Comparison of ENCODE assay signal across 20 cellular contexts in genomic region chr11:34837246-34837856, GRCh38.
A peak's percentile ranks its signal among the peaks of the same experiment; 100 is the strongest.
DNase-seq lines count a peak whose midpoint lies in the region; ATAC-seq, FAIRE-seq and TF ChIP-seq lines count a peak whose summit lies in the region.
"Had no signal": no experiment of that assay in that cellular context is flagged by ENCODE, and none has a peak within 500 bp of the region (broad histone marks: within the 10 kb centered on the region; RNA-seq: fewer than 3 reads in every experiment).

No MANE protein-coding gene starts in this region.

- H3K79me1 ChIP-seq in IMR-90 (ENCODE audit: low read depth in 1 of 2, low read length in 2 of 2), result no peaks in the 10 kb centered on the region

- dilution Hi-C loops in IMR-90 (cut with HindIII; ENCODE audit: low sequenced_read_pairs, unreplicated experiment), result no loop called here

- no peak overlapping the region for H3K23ac ChIP-seq in IMR-90 (ENCODE audit: low read depth, low read length)

- no peaks in the 10 kb centered on the region for H3K4me1 ChIP-seq in IMR-90 (ENCODE audit: control insufficient read depth, insufficient read depth, low read length)
- peaks cover 0 to 5% (median 0%) of the 10 kb centered on the region in 4 donors for H3K4me1 ChIP-seq in transverse colon
- H3K4me1 ChIP-seq in HAP-1, result no peaks in the 10 kb centered on the region

- POLR2A ChIA-PET in IMR-90 (lab: Charles Lee; ENCODE audit: unreplicated experiment), result no interaction called here

- H2BK20ac ChIP-seq in IMR-90 (ENCODE audit: low read depth, low read length), result no peak overlapping the region

- H3K4me3 ChIP-seq in IMR-90 (ENCODE audit: insufficient read depth, low read depth, low read length) (no peak overlapping the region), foreskin fibroblast (ENCODE audit: low read depth in 1 of 2, low read length in 2 of 2) (no peak overlapping the region), transverse colon (no peak overlapping the region), HAP-1 (no peak overlapping the region)
- H3K4me3 ChIP-seq: dorsolateral prefrontal cortex, SK-N-MC had no signal

- no peak for TF ChIP-seq EP300 in transverse colon (IDR thresholded peaks at IDR 0.05; ENCODE audit: low read depth)

- no peak overlapping the region for H3K56ac ChIP-seq in IMR-90 (ENCODE audit: extremely low read depth, insufficient read depth, low read length)

- H3K9ac ChIP-seq in IMR-90 (ENCODE audit: low read depth, low read length), result no peak overlapping the region

- no peaks in the 10 kb centered on the region for H3K9me3 ChIP-seq in IMR-90 (ENCODE audit: control insufficient read depth, insufficient read depth, low read length)
- no peaks in the 10 kb centered on the region for H3K9me3 ChIP-seq in transverse colon
- no peaks in the 10 kb centered on the region for H3K9me3 ChIP-seq in HAP-1

- H3K36me3 ChIP-seq in IMR-90 (ENCODE audit: control insufficient read depth, insufficient read depth, low read length) (no peaks in the 10 kb centered on the region), transverse colon (no peaks in the 10 kb centered on the region), HAP-1 (replicated peaks) (no peaks in the 10 kb centered on the region)

- H4K8ac ChIP-seq in IMR-90 (ENCODE audit: low read depth in 2 of 2, low read length in 2 of 2), result no peak overlapping the region

- CTCF ChIA-PET in IMR-90 (lab: Yijun Ruan, JAX), result no interaction called here

- in situ Hi-C loops in IMR-90 (cut with MboI; ENCODE audit: low sequenced_read_pairs) (no loop called here), transverse colon (cut with MboI; ENCODE audit: low pct_ligation_motif_present in 1 of 4, low pct_unique_long_range_greater_than_20kb in 1 of 4, low sequenced_read_pairs in 3 of 4) (no loop called here), HAP-1 (cut with MboI; ENCODE audit: low sequenced_read_pairs) (no loop called here)

- H3K18ac ChIP-seq in IMR-90 (ENCODE audit: low read depth, low read length), result no peak overlapping the region

- no TSS peak for BruUV-seq in IMR-90 (replicated peaks; lab: Mats Ljungman, UMichigan)

- H2AK5ac ChIP-seq in IMR-90 (ENCODE audit: low read depth, low read length), result no peak overlapping the region

- H2BK120ac ChIP-seq in IMR-90 (ENCODE audit: low read depth, low read length), result no peak overlapping the region

- no peak for FAIRE-seq in frontal cortex (lab: Jason Lieb, UNC)
- FAIRE-seq: D721Med, H54 had no signal

- TF ChIP-seq CTCF in IMR-90 (conservative IDR thresholded peaks at IDR 0.05; ENCODE audit: low read depth, low read length) (no peak), foreskin fibroblast (IDR thresholded peaks at IDR 0.05; ENCODE audit: low read depth, low read length) (no peak), transverse colon (IDR thresholded peaks at IDR 0.05) (no peak)

- H3K27me3 ChIP-seq in IMR-90 (ENCODE audit: control insufficient read depth, insufficient read depth, low read length) (peaks cover 12% of the 10 kb centered on the region), transverse colon (no peaks in the 10 kb centered on the region), HAP-1 (ENCODE audit: low read depth) (no peaks in the 10 kb centered on the region)
- H3K27me3 ChIP-seq: dorsolateral prefrontal cortex had no signal

- no peak overlapping the region for H4K91ac ChIP-seq in IMR-90 (ENCODE audit: insufficient read depth, low read depth, low read length)

- TF ChIP-seq POLR2A in IMR-90 (IDR thresholded peaks at IDR 0.05; ENCODE audit: low read depth, low read length), result no peak
- no peak for TF ChIP-seq POLR2A in transverse colon (IDR thresholded peaks at IDR 0.05)

- intact Hi-C loops in IMR-90 (cut with micrococcal nuclease) (no loop called here), transverse colon (cut with DNase I; ENCODE audit: low total_unique reads) (no loop called here)

- no peak overlapping the region for H2BK5ac ChIP-seq in IMR-90 (ENCODE audit: low read depth, low read length, poor library complexity, severe bottlenecking)

- no peak overlapping the region for H3K4me2 ChIP-seq in IMR-90 (ENCODE audit: low read depth, low read length)

- no peak overlapping the region for H3K27ac ChIP-seq in IMR-90 (ENCODE audit: insufficient read depth, low read length)
- no peak overlapping the region for H3K27ac ChIP-seq in transverse colon
- H3K27ac ChIP-seq: dorsolateral prefrontal cortex, SK-N-MC, VCaP had no signal

- H3K9me1 ChIP-seq in IMR-90 (ENCODE audit: insufficient read depth, low read length), result no peaks in the 10 kb centered on the region

- no peak overlapping the region for H3K14ac ChIP-seq in IMR-90 (replicated peaks; ENCODE audit: low read depth, low read length)

- peak overlapping the region; percentile 11 for H2AK9ac ChIP-seq in IMR-90 (replicated peaks; ENCODE audit: low read depth, low read length, poor library complexity)

- DNase-seq in CMK (ENCODE audit: low read depth) (peak; percentile 9), IMR-90 (no peak), SW480 (ENCODE audit: low spot score) (peak; percentile 53), foreskin fibroblast (peak; percentile 35 to 65), transverse colon (no peak), ureter (ENCODE audit: low spot score) (no peak), frontal cortex (ENCODE audit: low spot score in 2 of 2) (no peak), HAP-1 (ENCODE audit: low spot score in 2 of 2) (no peak)
- DNase-seq: activated CD8-positive, alpha-beta memory T cell treated with anti-CD3 and anti-CD28 coated beads for 24 hours; activated effector memory CD4-positive, alpha-beta T cell treated with Interleukin-2 at 50 U/mL for 16 hours; aorta; dorsolateral prefrontal cortex; Karpas-422; mammary epithelial cell; NK-92 treated with Interleukin-12 subunit alpha and Interleukin-12 subunit beta, amount 100 ng/mL, for 24 hours; stimulated activated naive CD4-positive, alpha-beta T cell had no signal

- no peak overlapping the region for H2BK15ac ChIP-seq in IMR-90 (ENCODE audit: low read depth, low read length)

- no peak for TF ChIP-seq RAD21 in IMR-90 (IDR thresholded peaks at IDR 0.05; ENCODE audit: low read length)

- no peak overlapping the region for H3K4ac ChIP-seq in IMR-90 (ENCODE audit: low read depth, low read length)

- no peak overlapping the region for H4K5ac ChIP-seq in IMR-90 (ENCODE audit: low read depth, low read length)

- H2AFZ ChIP-seq in IMR-90 (replicated peaks; ENCODE audit: low read length, poor library complexity), result peak overlapping the region; percentile 1

- no peaks in the 10 kb centered on the region for H4K20me1 ChIP-seq in IMR-90 (ENCODE audit: insufficient read depth, low read length)

- ATAC-seq in IMR-90 (ENCODE audit: low read depth), result no peak

TF ChIP-seq in IMR-90, 13 proteins besides CTCF, POLR2A, EP300 and RAD21:
- TF ChIP-seq CEBPB (IDR thresholded peaks at IDR 0.05; ENCODE audit: low read depth, low read length) (no peak), MXI1 (IDR thresholded peaks at IDR 0.05; ENCODE audit: borderline replicate concordance, low read depth, low read length) (no peak), NFE2L2 (IDR thresholded peaks at IDR 0.05; ENCODE audit: low read depth, low read length) (no peak), MAZ (IDR thresholded peaks at IDR 0.05; ENCODE audit: borderline replicate concordance, low read depth, low read length) (no peak), FOS (IDR thresholded peaks at IDR 0.05; ENCODE audit: low read depth, low read length) (no peak), BHLHE40 (IDR thresholded peaks at IDR 0.05; ENCODE audit: low read depth, low read length) (no peak), USF2 (IDR thresholded peaks at IDR 0.05; ENCODE audit: low read depth, low read length) (no peak), CHD1 (IDR thresholded peaks at IDR 0.05; ENCODE audit: low read depth, low read length) (no peak), MAFK (IDR thresholded peaks at IDR 0.05; ENCODE audit: low read depth, low read length) (no peak), RCOR1 (IDR thresholded peaks at IDR 0.05; ENCODE audit: insufficient replicate concordance, low read length) (no peak), SMC3 (IDR thresholded peaks at IDR 0.05; ENCODE audit: low read depth, low read length) (no peak), RFX5 (IDR thresholded peaks at IDR 0.05; ENCODE audit: low read depth, low read length) (no peak)

Comparison
In these comparisons a context has a peak if more than half of its experiments do, and no peak if none do; other contexts are left out.
1. DNase-seq: peak in CMK (single experiment), SW480 (single experiment) and foreskin fibroblast (2 of 2); none in IMR-90 (single experiment), transverse colon (single experiment), ureter (single experiment), frontal cortex (0 of 2) and HAP-1 (0 of 2).